32 cellular contexts compared by ENCODE assay signal in genomic region chr5:107338341-107338740, GRCh38.
"Had no signal": no experiment of that assay in that cellular context is flagged by ENCODE, and none has a peak within 500 bp of the region (broad histone marks: within the 10 kb centered on the region; RNA-seq: fewer than 3 reads in every experiment).

No MANE protein-coding gene starts in this region.

- H3K9me3 Mint-ChIP-seq: activated CD4-positive, alpha-beta T cell treated with anti-CD3 and anti-CD28 coated beads, Interleukin-2, amount 10 ng/mL, durations not matched to agents 7 days and 5 days; activated naive CD4-positive, alpha-beta T cell treated with anti-CD3 and anti-CD28 coated beads, Interleukin-2, amount 10 ng/mL, durations not matched to agents 7 days and 5 days; activated naive CD4-positive, alpha-beta T cell treated with anti-CD3 and anti-CD28 coated beads, Interleukin-2, amount 50 U/mL, for 72 hours; activated T-cell treated with anti-CD3 and anti-CD28 coated beads, Interleukin-2, amount 50 U/mL, for 24 hours; T-helper 2 cell treated with Interferon-gamma antibody and Interleukin-4, amounts not matched to agents 5 μg/mL and 100 μg/mL, for 36 hours had no signal

- H3K36me3 ChIP-seq: brain microvascular endothelial cell, gastrocnemius medialis, heart left ventricle had no signal

- ATAC-seq: activated naive CD4-positive, alpha-beta T cell treated with anti-CD3 and anti-CD28 coated beads, Interleukin-2, amount 50 U/mL, for 72 hours; activated T-cell treated with anti-CD3 and anti-CD28 coated beads, Interleukin-2, amount 50 U/mL, for 72 hours; esophagus mucosa; gastrocnemius medialis; heart left ventricle; T-helper 17 cell had no signal

- FAIRE-seq: astrocyte, colon had no signal

- H3K27me3 Mint-ChIP-seq: activated CD4-positive, alpha-beta memory T cell treated with anti-CD3 and anti-CD28 coated beads, Interleukin-2, amount 10 ng/mL, durations not matched to agents 7 days and 5 days; activated naive CD4-positive, alpha-beta T cell treated with anti-CD3 and anti-CD28 coated beads, Interleukin-2, amount 10 ng/mL, durations not matched to agents 7 days and 5 days; activated naive CD8-positive, alpha-beta T cell treated with anti-CD3 and anti-CD28 coated beads, Interleukin-2, amount 10 ng/mL, durations not matched to agents 7 days and 5 days; activated T-cell treated with anti-CD3 and anti-CD28 coated beads, Interleukin-2, amount 50 U/mL, for 24 hours; T-helper 17 cell had no signal

- H3K4me1 Mint-ChIP-seq: activated CD4-positive, alpha-beta memory T cell treated with anti-CD3 and anti-CD28 coated beads, Interleukin-2, amount 10 ng/mL, durations not matched to agents 7 days and 5 days; activated CD4-positive, alpha-beta T cell treated with anti-CD3 and anti-CD28 coated beads, Interleukin-2, amount 10 ng/mL, durations not matched to agents 7 days and 5 days; activated naive CD4-positive, alpha-beta T cell treated with anti-CD3 and anti-CD28 coated beads, Interleukin-2, amount 10 ng/mL, durations not matched to agents 7 days and 5 days; activated naive CD8-positive, alpha-beta T cell treated with anti-CD3 and anti-CD28 coated beads, Interleukin-2, amount 10 ng/mL, durations not matched to agents 7 days and 5 days; T-helper 17 cell had no signal

- H3K27ac ChIP-seq: brain microvascular endothelial cell, gastrocnemius medialis, heart left ventricle had no signal

- H3K9me3 ChIP-seq: gastrocnemius medialis, heart left ventricle had no signal

- DNase-seq: activated CD4-positive, alpha-beta memory T cell treated with anti-CD3 and anti-CD28 coated beads, Interleukin-2, amount 10 ng/mL, durations not matched to agents 7 days and 5 days; activated CD4-positive, alpha-beta T cell treated with anti-CD3 and anti-CD28 coated beads for 4 hours; activated CD4-positive, alpha-beta T cell treated with anti-CD3 and anti-CD28 coated beads, Interleukin-2, amount 10 ng/mL, durations not matched to agents 7 days and 5 days; activated CD4-positive, alpha-beta T cell treated with anti-CD3 and anti-CD28 coated beads, Interleukin-2, amount 50 U/mL, for 4 hours; activated CD4-positive, CD25-positive, alpha-beta regulatory T cell; activated CD4-positive, CD25-positive, alpha-beta regulatory T cell treated with anti-CD3 and anti-CD28 coated beads, Interleukin-2, amount 50 U/mL, for 72 hours; activated CD8-positive, alpha-beta memory T cell treated with anti-CD3 and anti-CD28 coated beads, Interleukin-2, amount 50 U/mL, for 48 hours; activated gamma-delta T cell; activated naive CD4-positive, alpha-beta T cell; activated naive CD4-positive, alpha-beta T cell treated with anti-CD3 and anti-CD28 coated beads, Interleukin-2, amount 10 ng/mL, durations not matched to agents 7 days and 5 days; activated naive CD8-positive, alpha-beta T cell treated with anti-CD3 and anti-CD28 coated beads, Interleukin-2, amount 10 ng/mL, durations not matched to agents 7 days and 5 days; activated T-cell treated with anti-CD3 and anti-CD28 coated beads for 4 hours; activated T-cell treated with anti-CD3 and anti-CD28 coated beads, Interleukin-2, amount 50 U/mL, for 24 hours; activated T-cell treated with anti-CD3 and anti-CD28 coated beads, Interleukin-2, amount 50 U/mL, for 72 hours; amniotic stem cell; anterior cingulate cortex; brain microvascular endothelial cell; cortex of kidney; dermis blood vessel endothelial cell; effector CD8-positive, alpha-beta T cell; foreskin fibroblast; gastrocnemius medialis; glutamatergic neuron; heart left ventricle; T-helper 1 cell; T-helper 17 cell; T1000 had no signal

- H3K27me3 ChIP-seq: brain microvascular endothelial cell, gastrocnemius medialis, heart left ventricle had no signal

- H3K4me1 ChIP-seq: gastrocnemius medialis, heart left ventricle had no signal

- H3K4me3 Mint-ChIP-seq: activated CD4-positive, alpha-beta memory T cell treated with anti-CD3 and anti-CD28 coated beads, Interleukin-2, amount 10 ng/mL, durations not matched to agents 7 days and 5 days; activated CD4-positive, alpha-beta T cell treated with anti-CD3 and anti-CD28 coated beads, Interleukin-2, amount 10 ng/mL, durations not matched to agents 7 days and 5 days; activated naive CD4-positive, alpha-beta T cell treated with anti-CD3 and anti-CD28 coated beads, Interleukin-2, amount 10 ng/mL, durations not matched to agents 7 days and 5 days; activated naive CD8-positive, alpha-beta T cell treated with anti-CD3 and anti-CD28 coated beads, Interleukin-2, amount 10 ng/mL, durations not matched to agents 7 days and 5 days; activated T-cell treated with anti-CD3 and anti-CD28 coated beads, Interleukin-2, amount 50 U/mL, for 24 hours; activated T-cell treated with anti-CD3 and anti-CD28 coated beads, Interleukin-2, amount 50 U/mL, for 72 hours; T-helper 17 cell; T-helper 2 cell treated with Interferon-gamma antibody and Interleukin-4, amounts not matched to agents 5 μg/mL and 100 μg/mL, for 36 hours had no signal

- H3K27ac Mint-ChIP-seq: activated CD4-positive, alpha-beta memory T cell treated with anti-CD3 and anti-CD28 coated beads, Interleukin-2, amount 10 ng/mL, durations not matched to agents 7 days and 5 days; activated CD4-positive, alpha-beta T cell treated with anti-CD3 and anti-CD28 coated beads, Interleukin-2, amount 10 ng/mL, durations not matched to agents 7 days and 5 days; activated naive CD4-positive, alpha-beta T cell treated with anti-CD3 and anti-CD28 coated beads, Interleukin-2, amount 10 ng/mL, durations not matched to agents 7 days and 5 days; activated naive CD4-positive, alpha-beta T cell treated with anti-CD3 and anti-CD28 coated beads, Interleukin-2, amount 50 U/mL, for 72 hours; activated naive CD8-positive, alpha-beta T cell treated with anti-CD3 and anti-CD28 coated beads, Interleukin-2, amount 10 ng/mL, durations not matched to agents 7 days and 5 days; activated T-cell treated with anti-CD3 and anti-CD28 coated beads, Interleukin-2, amount 50 U/mL, for 24 hours; activated T-cell treated with anti-CD3 and anti-CD28 coated beads, Interleukin-2, amount 50 U/mL, for 72 hours; T-helper 17 cell; T-helper 2 cell treated with Interferon-gamma antibody and Interleukin-4, amounts not matched to agents 5 μg/mL and 100 μg/mL, for 36 hours had no signal

- H3K4me3 ChIP-seq: gastrocnemius medialis, heart left ventricle had no signal

- H3K36me3 Mint-ChIP-seq: activated naive CD4-positive, alpha-beta T cell treated with anti-CD3 and anti-CD28 coated beads, Interleukin-2, amount 10 ng/mL, durations not matched to agents 7 days and 5 days; activated naive CD4-positive, alpha-beta T cell treated with anti-CD3 and anti-CD28 coated beads, Interleukin-2, amount 50 U/mL, for 72 hours; activated naive CD8-positive, alpha-beta T cell treated with anti-CD3 and anti-CD28 coated beads, Interleukin-2, amount 10 ng/mL, durations not matched to agents 7 days and 5 days had no signal
